9 cellular contexts compared by ENCODE assay signal in the genomic region with DNA sequence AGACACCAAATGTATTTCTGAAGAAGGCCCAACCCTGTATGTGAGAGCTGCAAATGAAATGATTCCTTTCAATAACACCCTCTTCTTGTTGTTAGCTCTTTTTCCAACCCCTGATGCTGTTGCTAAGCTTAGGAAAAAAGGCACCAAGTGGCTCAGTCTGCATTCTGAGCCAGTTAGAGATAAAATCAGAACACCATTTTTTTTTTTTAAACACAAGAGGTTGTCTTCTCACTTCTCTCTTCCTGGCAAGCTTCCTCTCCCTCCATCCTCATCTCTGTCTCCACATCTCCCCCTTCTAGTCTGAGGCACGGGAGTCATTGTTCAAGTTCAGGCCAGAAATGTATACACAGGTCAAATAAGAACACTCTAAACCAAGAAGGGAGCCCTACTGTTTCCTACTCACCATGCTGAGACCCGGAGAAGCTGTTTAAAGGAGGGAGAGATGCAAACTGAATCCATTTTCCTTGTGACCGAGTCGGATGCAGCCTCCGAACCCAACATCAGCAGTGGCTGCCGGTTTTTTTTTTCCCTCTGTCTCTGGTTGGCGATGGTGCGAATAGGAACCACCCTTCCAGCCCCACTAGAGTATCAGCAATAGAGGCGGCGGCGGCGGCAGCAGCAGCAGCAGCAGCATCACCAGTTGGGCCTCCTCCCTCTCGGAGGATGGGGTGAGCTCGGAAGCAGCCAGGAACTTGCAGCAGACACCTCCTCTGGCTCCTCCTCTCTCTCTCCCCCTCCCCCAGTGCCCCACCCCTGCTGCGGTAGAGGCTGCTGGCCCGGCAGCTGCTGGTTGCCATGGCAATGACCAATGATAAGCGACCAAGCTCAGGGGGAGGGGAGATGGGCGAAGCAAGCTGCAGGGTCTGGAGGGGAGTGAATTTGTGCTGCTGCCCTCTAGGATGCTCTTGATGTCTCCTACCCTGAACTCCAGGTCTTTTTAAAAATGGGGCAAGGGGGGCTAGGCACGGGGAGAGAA. TPM values are rescaled to one million over a fixed set of nuclear protein-coding genes. Genes with fewer than 3 reads are reported as not detected.
DNase-seq lines count a peak whose midpoint lies in the region; ATAC-seq and TF ChIP-seq lines count a peak whose summit lies in the region.
"Had no signal": no experiment of that assay in that cellular context is flagged by ENCODE, and none has a peak within 500 bp of the region (broad histone marks: within the 10 kb centered on the region; RNA-seq: fewer than 3 reads in every experiment).

TSS of gene JAKMIP2 (minus strand) at position 676 of the 976 bp plus-strand sequence. CDS start 110,922 bp downstream, outside the sequence.

- no peaks in the 10 kb centered on the region for H3K27me3 ChIP-seq in kidney epithelial cell (ENCODE audit: control insufficient read depth, insufficient read depth, low read length)

- no peak for TF ChIP-seq CTCF in GM10248 (IDR thresholded peaks at IDR 0.05; ENCODE audit: control extremely low read depth, extremely low read depth, low read depth, missing control alignments)
- no peak for TF ChIP-seq CTCF in kidney epithelial cell (IDR thresholded peaks at IDR 0.05; ENCODE audit: insufficient read depth, low read length, poor library complexity, severe bottlenecking)

- H3K4me3 ChIP-seq in kidney epithelial cell (ENCODE audit: low read depth, low read length): peak within 1 kb of the TSS; percentile 35

- POLR2A ChIA-PET in GM10248 (lab: Yijun Ruan, JAX): no interaction called here

- ATAC-seq in HG02852 (IDR thresholded peaks at IDR 0.05; ENCODE audit: unreplicated experiment): peak; percentile 95

- DNase-seq in GM10248 (ENCODE audit: extremely low spot score) (peak; percentile 16), NCI-H2107 (lab: John Stamatoyannopoulos, UW) (peak; percentile 59), cerebellar nuclear complex (lab: John Stamatoyannopoulos, UW) (peak; percentile 83 to 88), kidney epithelial cell (ENCODE audit: low read depth) (peak; percentile 23), hepatic stellate cell (ENCODE audit: low spot score) (no peak)
- DNase-seq in activated CD4-positive, CD25-positive, alpha-beta regulatory T cell treated with anti-CD3 and anti-CD28 coated beads, Interleukin-2, amount 50 U/mL, for 72 hours: peak; percentile 46
- DNase-seq in stimulated activated CD4-positive, alpha-beta T cell treated with anti-CD3 and anti-CD28 coated beads, Interleukin-2, amount 100 ng/mL, for 24 hours: peak; percentile 78 to 85

- no peaks in the 10 kb centered on the region for H3K36me3 ChIP-seq in kidney epithelial cell (ENCODE audit: control insufficient read depth, insufficient read depth, low read length)

- CTCF ChIA-PET in GM10248 (lab: Yijun Ruan, JAX): interaction anchor here (1.1 to 1.2 kb wide), 2 partner anchors 13 to 40 kb away, joined by 3 to 4 read pairs; no protein-coding TSS in a partner anchor

RNA-seq across cellular contexts. Expression of gene JAKMIP2, which starts in this region (rescaled TPM):
- 0.42 and 0.82 TPM in 2 replicates for total RNA-seq in kidney epithelial cell
- total RNA-seq: bronchial epithelial cell had no signal

Comparison
In these comparisons a context has a peak if more than half of its experiments do, and no peak if none do; other contexts are left out.
1. Peak in DNase-seq and H3K4me3 ChIP-seq in kidney epithelial cell; RNA of the gene not detected or under 1 TPM.